ENCODE assay signal across 12 cellular contexts in the genomic region with DNA sequence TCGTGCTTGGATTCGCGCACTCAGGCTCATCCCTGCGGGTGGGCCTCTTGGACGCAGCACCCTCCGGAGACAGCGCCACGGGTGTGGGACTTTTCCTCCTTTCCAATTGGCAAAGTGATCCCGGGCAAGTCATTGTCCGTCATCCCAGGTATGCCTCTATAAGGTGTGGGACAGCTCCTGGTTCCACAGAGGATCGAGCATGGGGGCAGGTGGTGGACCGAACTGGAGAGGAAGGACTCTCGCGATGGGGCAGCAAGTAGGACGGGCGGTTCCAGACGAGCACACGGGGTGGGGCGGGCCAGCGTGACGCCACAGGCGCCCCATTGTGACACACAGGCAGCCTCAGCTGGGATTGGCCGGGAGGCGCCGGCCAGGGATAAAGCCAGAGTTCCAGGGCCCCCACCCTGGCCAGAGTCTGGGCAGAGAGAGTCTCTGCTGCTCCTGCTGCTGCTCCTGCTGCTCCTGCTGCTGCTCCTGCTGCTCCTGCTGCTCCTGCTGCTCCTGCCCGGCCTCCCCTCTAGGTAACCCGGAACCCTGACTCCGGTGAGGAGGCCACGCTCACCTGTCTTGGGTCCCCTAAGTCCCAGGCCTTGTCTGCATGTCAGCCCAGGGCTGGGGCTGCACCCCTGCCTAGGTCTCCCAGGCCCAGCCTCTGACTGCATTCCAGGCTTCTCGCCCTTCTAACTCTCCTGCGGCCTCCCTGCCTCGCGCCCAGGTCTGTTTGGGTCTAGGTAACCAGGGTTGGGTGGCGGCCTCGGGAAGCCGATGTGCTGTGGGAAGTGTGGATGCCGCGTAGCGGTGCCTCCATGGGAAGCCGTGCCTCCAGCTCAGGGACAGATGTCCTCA.
"Had no signal": no experiment of that assay in that cellular context is flagged by ENCODE, and none has a peak within 500 bp of the region (broad histone marks: within the 10 kb centered on the region; RNA-seq: fewer than 3 reads in every experiment).

No MANE protein-coding gene starts in this region.

- FAIRE-seq: astrocyte, colon, keratinocyte had no signal

- H3K36me3 ChIP-seq: left lung, ovary, tibial artery had no signal

- H3K4me1 ChIP-seq: foreskin keratinocyte, left lung, tibial artery had no signal

- H3K27me3 ChIP-seq: foreskin keratinocyte, left lung, ovary, tibial artery had no signal

- DNase-seq: activated CD4-positive, alpha-beta memory T cell treated with anti-CD3 and anti-CD28 coated beads for 36 hours; activated naive CD8-positive, alpha-beta T cell treated with anti-CD3 and anti-CD28 coated beads, Interleukin-2, amount 50 U/mL, for 24 hours; activated T-cell treated with anti-CD3 and anti-CD28 coated beads, Interleukin-2, amount 50 U/mL, for 48 hours; foreskin keratinocyte; left lung; nephron progenitor cell; ovary; SW 1271 had no signal

- H3K4me3 ChIP-seq: left lung, ovary, tibial artery had no signal

- H3K9me3 ChIP-seq: left lung, ovary, tibial artery had no signal

- ATAC-seq: activated naive CD8-positive, alpha-beta T cell treated with anti-CD3 and anti-CD28 coated beads, Interleukin-2, amount 50 U/mL, for 24 hours; foreskin keratinocyte; left lung had no signal

- H3K27ac ChIP-seq: foreskin keratinocyte, left lung, ovary, tibial artery had no signal
